ENCODE assay signal across 9 cellular contexts in genomic region chr3:192090586-192090985, GRCh38.
DNase-seq lines count a peak whose midpoint lies in the region; ATAC-seq, FAIRE-seq and TF ChIP-seq lines count a peak whose summit lies in the region.
"Had no signal": no experiment of that assay in that cellular context is flagged by ENCODE, and none has a peak within 500 bp of the region (broad histone marks: within the 10 kb centered on the region; RNA-seq: fewer than 3 reads in every experiment).

No MANE protein-coding gene starts in this region.

- FAIRE-seq in bronchial epithelial cell (lab: Jason Lieb, UNC), result no peak

- no peak overlapping the region for H3K27ac Mint-ChIP-seq in CD4-positive, alpha-beta memory T cell

- no peaks in the 10 kb centered on the region for H3K9me3 ChIP-seq in CD4-positive, alpha-beta memory T cell (ENCODE audit: control insufficient read depth in 1 of 2, low read length in 2 of 2)

- TF ChIP-seq CTCF in GM12873 (IDR thresholded peaks at IDR 0.05; ENCODE audit: insufficient read depth, low read depth, low read length, missing control alignments), result peak; percentile 59
- peak; percentile 11 for TF ChIP-seq CTCF in bronchial epithelial cell (IDR thresholded peaks at IDR 0.05; ENCODE audit: insufficient read depth, low read length, severe bottlenecking)

- no peak overlapping the region for H3K27ac ChIP-seq in CD4-positive, alpha-beta memory T cell (ENCODE audit: low read depth, low read length)

- no peaks in the 10 kb centered on the region for H3K27me3 Mint-ChIP-seq in CD4-positive, alpha-beta memory T cell

- ATAC-seq in GM21381 (IDR thresholded peaks at IDR 0.05; ENCODE audit: unreplicated experiment) (peak; percentile 77), HG03196 (IDR thresholded peaks at IDR 0.05; ENCODE audit: unreplicated experiment) (peak; percentile 68), esophagus mucosa (no peak)
- ATAC-seq: activated T-cell treated with anti-CD3 and anti-CD28 coated beads, Interleukin-2, amount 50 U/mL, for 4 hours had no signal

- DNase-seq in bronchial epithelial cell (ENCODE audit: low read depth), result no peak
- DNase-seq in NCI-H1436 (lab: John Stamatoyannopoulos, UW), result no peak
- no peak for DNase-seq in CD4-positive, alpha-beta memory T cell
- no peak for DNase-seq in NCI-H446 treated with DMSO at 0.1 percent for 48 hours (lab: John Stamatoyannopoulos, UW)
- DNase-seq: activated T-cell treated with anti-CD3 and anti-CD28 coated beads, Interleukin-2, amount 50 U/mL, for 4 hours had no signal

- POLR2A ChIA-PET in CD4-positive, alpha-beta memory T cell (lab: Charles Lee; ENCODE audit: partially characterized antibody), result no interaction called here

- H3K27me3 ChIP-seq in bronchial epithelial cell (ENCODE audit: control insufficient read depth, insufficient read depth, low read length), result no peaks in the 10 kb centered on the region
- no peaks in the 10 kb centered on the region for H3K27me3 ChIP-seq in CD4-positive, alpha-beta memory T cell (ENCODE audit: insufficient read depth, low read length)

- no peaks in the 10 kb centered on the region for H3K4me1 Mint-ChIP-seq in CD4-positive, alpha-beta memory T cell

- no peaks in the 10 kb centered on the region for H3K36me3 Mint-ChIP-seq in CD4-positive, alpha-beta memory T cell

- CTCF ChIA-PET in CD4-positive, alpha-beta memory T cell (lab: Charles Lee; ENCODE audit: partially characterized antibody), result no interaction called here

- H3K4me3 ChIP-seq in bronchial epithelial cell (ENCODE audit: low read depth, low read length), result no peak overlapping the region
- no peak overlapping the region for H3K4me3 ChIP-seq in CD4-positive, alpha-beta memory T cell (ENCODE audit: low read length in 2 of 2)

- peaks cover 3 to 23% (median 7%) of the 10 kb centered on the region in 8 donors for H3K9me3 Mint-ChIP-seq in CD4-positive, alpha-beta memory T cell

- H3K36me3 ChIP-seq in bronchial epithelial cell (ENCODE audit: control insufficient read depth, insufficient read depth, low read length), result no peaks in the 10 kb centered on the region
- no peaks in the 10 kb centered on the region for H3K36me3 ChIP-seq in CD4-positive, alpha-beta memory T cell (ENCODE audit: insufficient read depth, low read length)

- no peaks in the 10 kb centered on the region for H3K4me1 ChIP-seq in CD4-positive, alpha-beta memory T cell (ENCODE audit: insufficient read depth, low read length)

- no peak overlapping the region for H3K4me3 Mint-ChIP-seq in CD4-positive, alpha-beta memory T cell
- H3K4me3 Mint-ChIP-seq: activated T-cell treated with anti-CD3 and anti-CD28 coated beads, Interleukin-2, amount 50 U/mL, for 4 hours had no signal

- intact Hi-C loops in CD4-positive, alpha-beta memory T cell (cut with micrococcal nuclease), result no loop called here
